ENCODE assay signal across 6 cellular contexts in the genomic region with DNA sequence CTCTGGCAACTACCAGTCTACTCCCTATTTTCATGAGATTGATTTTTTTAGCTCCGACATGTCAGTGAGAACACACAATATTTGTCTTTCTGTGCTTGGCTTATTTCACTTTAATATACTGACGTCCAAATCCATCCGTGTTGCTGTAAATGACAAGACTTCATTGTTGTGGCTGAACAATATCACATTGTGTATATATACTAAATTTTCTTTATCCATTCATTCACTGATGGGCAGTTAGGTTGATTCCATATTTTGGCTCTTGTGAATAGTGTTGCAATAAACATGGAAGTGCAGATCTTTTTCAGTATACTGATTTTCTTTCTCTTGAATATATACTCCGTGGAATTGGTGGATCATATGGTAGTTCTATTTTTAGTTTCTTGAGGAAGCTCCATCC.
"Had no signal": no experiment of that assay in that cellular context is flagged by ENCODE, and none has a peak within 500 bp of the region (broad histone marks: within the 10 kb centered on the region; RNA-seq: fewer than 3 reads in every experiment).

No MANE protein-coding gene starts in this region.

- H3K4me3 ChIP-seq: K562 had no signal

- H3K27ac ChIP-seq: HL-60 had no signal

- DNase-seq: IMR-90, KBM-7, KG1 had no signal

- ATAC-seq: HepG2, K562 had no signal
